9 cellular contexts compared by ENCODE assay signal in genomic region chr6:31202259-31203166, GRCh38. TPM values are rescaled to one million over a fixed set of nuclear protein-coding genes. Genes with fewer than 3 reads are reported as not detected.
DNase-seq lines count a peak whose midpoint lies in the region; ATAC-seq, FAIRE-seq and TF ChIP-seq lines count a peak whose summit lies in the region.
"Had no signal": no experiment of that assay in that cellular context is flagged by ENCODE, and none has a peak within 500 bp of the region (broad histone marks: within the 10 kb centered on the region; RNA-seq: fewer than 3 reads in every experiment).

No MANE protein-coding gene starts in this region.

- DNase-seq in COLO668 (lab: John Stamatoyannopoulos, UW; ENCODE audit: unreplicated experiment) (peak; percentile 37), LoVo (ENCODE audit: low spot score) (peak; percentile 36), astrocyte (ENCODE audit: low read depth) (no peak), DMS 273 treated with DMSO at 0.1 percent for 48 hours (lab: John Stamatoyannopoulos, UW) (no peak), frontal cortex (ENCODE audit: low spot score in 2 of 2) (no peak), SHP77 treated with DMSO at 0.1 percent for 48 hours (lab: John Stamatoyannopoulos, UW) (no peak)
- DNase-seq in naive thymus-derived CD8-positive, alpha-beta T cell: no peak

- no peak for ATAC-seq in naive thymus-derived CD8-positive, alpha-beta T cell
- no peak for ATAC-seq in HG02798 (IDR thresholded peaks at IDR 0.05; ENCODE audit: poor library complexity, unreplicated experiment)

- TF ChIP-seq CTCF in astrocyte (IDR thresholded peaks at IDR 0.05; ENCODE audit: insufficient read depth, low read depth, low read length): no peak

- H3K4me3 Mint-ChIP-seq in astrocyte (ENCODE audit: unreplicated experiment): no peak overlapping the region
- peak overlapping the region in 7 of 10 donors; percentile 4 to 94 (median 82) for H3K4me3 Mint-ChIP-seq in naive thymus-derived CD8-positive, alpha-beta T cell

- no peak overlapping the region for H3K4me2 ChIP-seq in astrocyte (ENCODE audit: low read length)

- FAIRE-seq in astrocyte (lab: Jason Lieb, UNC) (no peak), frontal cortex (lab: Jason Lieb, UNC) (no peak)

- H3K9me3 Mint-ChIP-seq in astrocyte (ENCODE audit: unreplicated experiment): no peaks in the 10 kb centered on the region
- H3K9me3 Mint-ChIP-seq in naive thymus-derived CD8-positive, alpha-beta T cell: no peaks in the 10 kb centered on the region

- no peaks in the 10 kb centered on the region for H3K27me3 Mint-ChIP-seq in astrocyte (ENCODE audit: low read depth, unreplicated experiment)
- H3K27me3 Mint-ChIP-seq in naive thymus-derived CD8-positive, alpha-beta T cell: peaks cover 0 to 1% (median 0%) of the 10 kb centered on the region in 5 donors

- no peaks in the 10 kb centered on the region for H3K4me1 ChIP-seq in astrocyte (ENCODE audit: insufficient read depth, low read length)

- H3K9ac ChIP-seq in astrocyte (ENCODE audit: low read length): no peak overlapping the region

- peak overlapping the region; percentile 96 for H3K27ac Mint-ChIP-seq in astrocyte (ENCODE audit: unreplicated experiment)
- H3K27ac Mint-ChIP-seq in naive thymus-derived CD8-positive, alpha-beta T cell: peak overlapping the region in 9 of 10 donors; percentile 89 to 98 (median 97)

- H4K20me1 ChIP-seq in astrocyte (ENCODE audit: insufficient read depth, low read length): no peaks in the 10 kb centered on the region

- H3K27ac ChIP-seq in astrocyte (ENCODE audit: low read depth, low read length): no peak overlapping the region

- peaks cover 25% of the 10 kb centered on the region for H3K4me1 Mint-ChIP-seq in astrocyte (ENCODE audit: low read depth, unreplicated experiment)
- H3K4me1 Mint-ChIP-seq in naive thymus-derived CD8-positive, alpha-beta T cell: peaks cover 16 to 73% (median 66%) of the 10 kb centered on the region in 4 donors

- H3K9me3 ChIP-seq in astrocyte (ENCODE audit: insufficient read depth, low read depth, low read length): no peaks in the 10 kb centered on the region

- POLR2A ChIA-PET in naive thymus-derived CD8-positive, alpha-beta T cell (lab: Charles Lee): interaction anchor here (0.5 to 2.1 kb wide), 15 partner anchors 64 to 398 kb away, joined by 3 to 9 read pairs (median 5); no protein-coding TSS in a partner anchor

- H3K36me3 ChIP-seq in astrocyte (ENCODE audit: insufficient read depth, low read length): no peaks in the 10 kb centered on the region

- no peaks in the 10 kb centered on the region for H3K79me2 ChIP-seq in astrocyte (ENCODE audit: insufficient read depth, low read length)

- H3K4me3 ChIP-seq in astrocyte (ENCODE audit: insufficient read depth, low read depth, low read length): no peak overlapping the region

- H3K36me3 Mint-ChIP-seq in astrocyte (ENCODE audit: low read depth, unreplicated experiment): peaks cover 2% of the 10 kb centered on the region
- H3K36me3 Mint-ChIP-seq in naive thymus-derived CD8-positive, alpha-beta T cell: peaks cover 0 to 15% (median 3%) of the 10 kb centered on the region in 3 donors

- H3K27me3 ChIP-seq in astrocyte (ENCODE audit: insufficient read depth, low read length): no peaks in the 10 kb centered on the region

- H2AFZ ChIP-seq in astrocyte (ENCODE audit: low read depth, low read length): no peak overlapping the region

RNA-seq across cellular contexts. Expression of gene POU5F1, which starts 32.0 kb away (rescaled TPM):
- 5.4 and 6.3 TPM in 2 replicates for total RNA-seq in astrocyte
- 1 to 10 TPM in 1 of 2 experiments, under 1 TPM in 1; 0.85 to 1.6 TPM for total RNA-seq in naive thymus-derived CD8-positive, alpha-beta T cell
- polyA plus RNA-seq in naive thymus-derived CD8-positive, alpha-beta T cell: not detected
- not detected for total RNA-seq in frontal cortex
- total RNA-seq: SK-MEL-5 had no signal

RNA-seq across cellular contexts. Expression of gene TCF19, which starts 44.1 kb away (rescaled TPM):
- total RNA-seq in astrocyte (1.5 and 2.5 TPM in 2 replicates), frontal cortex (2.0 TPM)
- 10 to 100 TPM in 1 of 2 experiments, 1 to 10 TPM in 1; 9.3 to 10.2 TPM for total RNA-seq in naive thymus-derived CD8-positive, alpha-beta T cell
- 1 to 10 TPM; 5.6 to 9.7 (median 8.4) TPM for polyA plus RNA-seq in naive thymus-derived CD8-positive, alpha-beta T cell

RNA-seq across cellular contexts. Expression of gene CCHCR1, which starts 44.9 kb away (rescaled TPM):
- total RNA-seq in astrocyte (10.2 and 11.5 TPM in 2 replicates), frontal cortex (5.7 TPM)
- total RNA-seq in naive thymus-derived CD8-positive, alpha-beta T cell: 10 to 100 TPM; 36.4 to 37.8 TPM
- 1 to 10 TPM; 6.3 to 9.2 (median 6.4) TPM for polyA plus RNA-seq in naive thymus-derived CD8-positive, alpha-beta T cell

Comparison
In these comparisons a context has a peak if more than half of its experiments do, and no peak if none do; other contexts are left out.
1. DNase-seq: peak in COLO668 (single experiment) and LoVo (single experiment); none in astrocyte (single experiment), naive thymus-derived CD8-positive, alpha-beta T cell (0 of 10), DMS 273 treated with DMSO at 0.1 percent for 48 hours (single experiment), frontal cortex (0 of 2) and SHP77 treated with DMSO at 0.1 percent for 48 hours (single experiment).